ENCODE assay signal across 1 cellular context in genomic region chr1:151391079-151391563, GRCh38.
TF ChIP-seq lines count a peak whose summit lies in the region.

No MANE protein-coding gene starts in this region.

TF ChIP-seq in K562, 482 proteins besides CTCF, POLR2A, EP300 and RAD21:
- TF ChIP-seq CBFA2T3 (IDR thresholded peaks at IDR 0.05), result 0 out of 2 replicates have a peak, but pooled peaks have one; percentile 4
- no peak for TF ChIP-seq MED1 (CRISPR knock-in tag; IDR thresholded peaks at IDR 0.05; ENCODE audit: borderline replicate concordance)
- no peak for TF ChIP-seq NR2C1 (IDR thresholded peaks at IDR 0.05)
- TF ChIP-seq NR2C1 (tag; IDR thresholded peaks at IDR 0.05), result no peak
- TF ChIP-seq THRAP3 (IDR thresholded peaks at IDR 0.05; ENCODE audit: borderline replicate concordance), result no peak
- TF ChIP-seq KLF10 (CRISPR knock-in tag; IDR thresholded peaks at IDR 0.05), result no peak
- peak; percentile 86 for TF ChIP-seq KDM1A (IDR thresholded peaks at IDR 0.05)
